Comparison of ENCODE assay signal across 1 cellular context in the genomic region with DNA sequence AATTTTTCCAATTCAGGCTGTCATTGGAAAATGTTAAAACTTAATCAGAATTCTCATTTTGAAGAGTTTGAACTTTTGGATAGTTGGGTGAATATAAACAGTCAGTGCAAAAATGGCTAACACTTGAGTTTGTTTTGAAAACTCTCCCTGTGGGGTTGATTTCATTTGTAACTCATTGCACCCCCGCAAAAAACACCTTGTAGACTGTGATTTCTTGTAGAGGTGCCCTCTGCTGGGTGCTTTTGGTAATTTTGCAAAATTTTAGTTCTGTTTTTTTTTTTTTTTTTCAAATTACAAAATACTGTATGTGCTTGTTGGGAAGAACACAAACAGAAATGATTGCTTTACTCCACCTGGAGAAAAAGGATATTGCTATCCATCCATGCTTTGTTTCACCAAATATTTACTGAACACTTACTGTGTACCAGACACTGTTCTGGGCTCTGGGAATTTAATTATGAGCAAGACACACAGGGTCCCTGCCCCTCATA.
TF ChIP-seq lines count a peak whose summit lies in the region.

No MANE protein-coding gene starts in this region.

TF ChIP-seq in HEK293, 187 proteins besides CTCF, POLR2A, EP300 and RAD21 (continued from another document and continues in another):
- TF ChIP-seq TSHZ1 (tag by site-specific recombination; IDR thresholded peaks at IDR 0.05; ENCODE audit: borderline replicate concordance) (no peak), ZNF600 (tag by site-specific recombination; IDR thresholded peaks at IDR 0.05) (no peak), ZNF416 (tag by site-specific recombination; IDR thresholded peaks at IDR 0.05) (no peak), SETDB1 (IDR thresholded peaks at IDR 0.05; ENCODE audit: insufficient read length, low read length) (no peak), ZFP37 (tag by site-specific recombination; IDR thresholded peaks at IDR 0.05) (no peak), ZNF530 (tag by site-specific recombination; IDR thresholded peaks at IDR 0.05; ENCODE audit: low read depth) (no peak), ZNF548 (tag by site-specific recombination; IDR thresholded peaks at IDR 0.05) (no peak), ZNF138 (tag by site-specific recombination; IDR thresholded peaks at IDR 0.05; ENCODE audit: borderline replicate concordance) (no peak), ZNF660 (tag by site-specific recombination; IDR thresholded peaks at IDR 0.05) (peak; percentile 86), ZBTB8A (tag by site-specific recombination; IDR thresholded peaks at IDR 0.05) (no peak), ZNF585B (tag by site-specific recombination; IDR thresholded peaks at IDR 0.05) (no peak), ZNF488 (tag by site-specific recombination; IDR thresholded peaks at IDR 0.05) (no peak), ZNF791 (tag by site-specific recombination; IDR thresholded peaks at IDR 0.05) (no peak), MYNN (tag by site-specific recombination; IDR thresholded peaks at IDR 0.05; ENCODE audit: borderline replicate concordance) (no peak), GLIS1 (tag by site-specific recombination; IDR thresholded peaks at IDR 0.05) (peak; percentile 88), SP7 (tag by site-specific recombination; IDR thresholded peaks at IDR 0.05) (0 out of 2 replicates have a peak, but pooled peaks have one; percentile 13), ZSCAN18 (tag by site-specific recombination; IDR thresholded peaks at IDR 0.05) (no peak), ZNF645 (tag by site-specific recombination; IDR thresholded peaks at IDR 0.05) (no peak), GFI1B (tag by site-specific recombination; IDR thresholded peaks at IDR 0.05) (peak; percentile 63; the same call in 1 of the 2 replicates), ZBTB17 (tag by site-specific recombination; IDR thresholded peaks at IDR 0.05) (no peak), ZNF362 (tag by site-specific recombination; IDR thresholded peaks at IDR 0.05) (peak; percentile 96), ZNF133 (tag by site-specific recombination; IDR thresholded peaks at IDR 0.05) (no peak), SCRT2 (tag by site-specific recombination; IDR thresholded peaks at IDR 0.05) (no peak), ZNF366 (tag by site-specific recombination; conservative IDR thresholded peaks at IDR 0.05) (no peak), ZNF701 (tag by site-specific recombination; IDR thresholded peaks at IDR 0.05) (no peak), YY2 (tag by site-specific recombination; IDR thresholded peaks at IDR 0.05) (no peak), GLI2 (tag by site-specific recombination; IDR thresholded peaks at IDR 0.05; ENCODE audit: borderline replicate concordance, low read depth) (no peak), ZNF792 (tag by site-specific recombination; IDR thresholded peaks at IDR 0.05) (no peak), ZNF629 (tag by site-specific recombination; IDR thresholded peaks at IDR 0.05) (peak; percentile 50; the same call in 1 of the 2 replicates), ZNF658 (tag by site-specific recombination; IDR thresholded peaks at IDR 0.05) (no peak), ZNF626 (tag by site-specific recombination; IDR thresholded peaks at IDR 0.05) (no peak), ZNF184 (tag by site-specific recombination; IDR thresholded peaks at IDR 0.05) (no peak), ZFP41 (tag by site-specific recombination; IDR thresholded peaks at IDR 0.05; ENCODE audit: borderline replicate concordance) (no peak), ZNF211 (tag by site-specific recombination; IDR thresholded peaks at IDR 0.05; ENCODE audit: low read depth) (no peak), ZSCAN30 (tag by site-specific recombination; IDR thresholded peaks at IDR 0.05) (0 out of 2 replicates have a peak, but pooled peaks have one; percentile 29), ZNF621 (tag by site-specific recombination; IDR thresholded peaks at IDR 0.05) (no peak), ZNF114 (tag by site-specific recombination; IDR thresholded peaks at IDR 0.05) (no peak), ZNF747 (tag by site-specific recombination; IDR thresholded peaks at IDR 0.05) (no peak)
- TF ChIP-seq, protein P1, sequence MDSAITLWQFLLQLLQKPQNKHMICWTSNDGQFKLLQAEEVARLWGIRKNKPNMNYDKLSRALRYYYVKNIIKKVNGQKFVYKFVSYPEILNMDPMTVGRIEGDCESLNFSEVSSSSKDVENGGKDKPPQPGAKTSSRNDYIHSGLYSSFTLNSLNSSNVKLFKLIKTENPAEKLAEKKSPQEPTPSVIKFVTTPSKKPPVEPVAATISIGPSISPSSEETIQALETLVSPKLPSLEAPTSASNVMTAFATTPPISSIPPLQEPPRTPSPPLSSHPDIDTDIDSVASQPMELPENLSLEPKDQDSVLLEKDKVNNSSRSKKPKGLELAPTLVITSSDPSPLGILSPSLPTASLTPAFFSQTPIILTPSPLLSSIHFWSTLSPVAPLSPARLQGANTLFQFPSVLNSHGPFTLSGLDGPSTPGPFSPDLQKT (IDR thresholded peaks at IDR 0.05; ENCODE audit: borderline replicate concordance, low read depth, low read length) = no peak
- TF ChIP-seq, protein P2, sequence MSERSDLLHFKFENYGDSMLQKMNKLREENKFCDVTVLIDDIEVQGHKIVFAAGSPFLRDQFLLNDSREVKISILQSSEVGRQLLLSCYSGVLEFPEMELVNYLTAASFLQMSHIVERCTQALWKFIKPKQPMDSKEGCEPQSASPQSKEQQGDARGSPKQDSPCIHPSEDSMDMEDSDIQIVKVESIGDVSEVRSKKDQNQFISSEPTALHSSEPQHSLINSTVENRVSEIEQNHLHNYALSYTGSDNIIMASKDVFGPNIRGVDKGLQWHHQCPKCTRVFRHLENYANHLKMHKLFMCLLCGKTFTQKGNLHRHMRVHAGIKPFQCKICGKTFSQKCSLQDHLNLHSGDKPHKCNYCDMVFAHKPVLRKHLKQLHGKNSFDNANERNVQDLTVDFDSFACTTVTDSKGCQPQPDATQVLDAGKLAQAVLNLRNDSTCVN (tag by site-specific recombination; optimal IDR thresholded peaks at IDR 0.05) = no peak
- TF ChIP-seq, protein P3, sequence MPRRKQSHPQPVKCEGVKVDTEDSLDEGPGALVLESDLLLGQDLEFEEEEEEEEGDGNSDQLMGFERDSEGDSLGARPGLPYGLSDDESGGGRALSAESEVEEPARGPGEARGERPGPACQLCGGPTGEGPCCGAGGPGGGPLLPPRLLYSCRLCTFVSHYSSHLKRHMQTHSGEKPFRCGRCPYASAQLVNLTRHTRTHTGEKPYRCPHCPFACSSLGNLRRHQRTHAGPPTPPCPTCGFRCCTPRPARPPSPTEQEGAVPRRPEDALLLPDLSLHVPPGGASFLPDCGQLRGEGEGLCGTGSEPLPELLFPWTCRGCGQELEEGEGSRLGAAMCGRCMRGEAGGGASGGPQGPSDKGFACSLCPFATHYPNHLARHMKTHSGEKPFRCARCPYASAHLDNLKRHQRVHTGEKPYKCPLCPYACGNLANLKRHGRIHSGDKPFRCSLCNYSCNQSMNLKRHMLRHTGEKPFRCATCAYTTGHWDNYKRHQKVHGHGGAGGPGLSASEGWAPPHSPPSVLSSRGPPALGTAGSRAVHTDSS (tag by site-specific recombination; IDR thresholded peaks at IDR 0.05) = no peak
- TF ChIP-seq, protein P4, sequence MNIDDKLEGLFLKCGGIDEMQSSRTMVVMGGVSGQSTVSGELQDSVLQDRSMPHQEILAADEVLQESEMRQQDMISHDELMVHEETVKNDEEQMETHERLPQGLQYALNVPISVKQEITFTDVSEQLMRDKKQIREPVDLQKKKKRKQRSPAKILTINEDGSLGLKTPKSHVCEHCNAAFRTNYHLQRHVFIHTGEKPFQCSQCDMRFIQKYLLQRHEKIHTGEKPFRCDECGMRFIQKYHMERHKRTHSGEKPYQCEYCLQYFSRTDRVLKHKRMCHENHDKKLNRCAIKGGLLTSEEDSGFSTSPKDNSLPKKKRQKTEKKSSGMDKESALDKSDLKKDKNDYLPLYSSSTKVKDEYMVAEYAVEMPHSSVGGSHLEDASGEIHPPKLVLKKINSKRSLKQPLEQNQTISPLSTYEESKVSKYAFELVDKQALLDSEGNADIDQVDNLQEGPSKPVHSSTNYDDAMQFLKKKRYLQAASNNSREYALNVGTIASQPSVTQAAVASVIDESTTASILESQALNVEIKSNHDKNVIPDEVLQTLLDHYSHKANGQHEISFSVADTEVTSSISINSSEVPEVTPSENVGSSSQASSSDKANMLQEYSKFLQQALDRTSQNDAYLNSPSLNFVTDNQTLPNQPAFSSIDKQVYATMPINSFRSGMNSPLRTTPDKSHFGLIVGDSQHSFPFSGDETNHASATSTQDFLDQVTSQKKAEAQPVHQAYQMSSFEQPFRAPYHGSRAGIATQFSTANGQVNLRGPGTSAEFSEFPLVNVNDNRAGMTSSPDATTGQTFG (tag by site-specific recombination; IDR thresholded peaks at IDR 0.05; ENCODE audit: borderline replicate concordance) = no peak
- TF ChIP-seq, protein P5, sequence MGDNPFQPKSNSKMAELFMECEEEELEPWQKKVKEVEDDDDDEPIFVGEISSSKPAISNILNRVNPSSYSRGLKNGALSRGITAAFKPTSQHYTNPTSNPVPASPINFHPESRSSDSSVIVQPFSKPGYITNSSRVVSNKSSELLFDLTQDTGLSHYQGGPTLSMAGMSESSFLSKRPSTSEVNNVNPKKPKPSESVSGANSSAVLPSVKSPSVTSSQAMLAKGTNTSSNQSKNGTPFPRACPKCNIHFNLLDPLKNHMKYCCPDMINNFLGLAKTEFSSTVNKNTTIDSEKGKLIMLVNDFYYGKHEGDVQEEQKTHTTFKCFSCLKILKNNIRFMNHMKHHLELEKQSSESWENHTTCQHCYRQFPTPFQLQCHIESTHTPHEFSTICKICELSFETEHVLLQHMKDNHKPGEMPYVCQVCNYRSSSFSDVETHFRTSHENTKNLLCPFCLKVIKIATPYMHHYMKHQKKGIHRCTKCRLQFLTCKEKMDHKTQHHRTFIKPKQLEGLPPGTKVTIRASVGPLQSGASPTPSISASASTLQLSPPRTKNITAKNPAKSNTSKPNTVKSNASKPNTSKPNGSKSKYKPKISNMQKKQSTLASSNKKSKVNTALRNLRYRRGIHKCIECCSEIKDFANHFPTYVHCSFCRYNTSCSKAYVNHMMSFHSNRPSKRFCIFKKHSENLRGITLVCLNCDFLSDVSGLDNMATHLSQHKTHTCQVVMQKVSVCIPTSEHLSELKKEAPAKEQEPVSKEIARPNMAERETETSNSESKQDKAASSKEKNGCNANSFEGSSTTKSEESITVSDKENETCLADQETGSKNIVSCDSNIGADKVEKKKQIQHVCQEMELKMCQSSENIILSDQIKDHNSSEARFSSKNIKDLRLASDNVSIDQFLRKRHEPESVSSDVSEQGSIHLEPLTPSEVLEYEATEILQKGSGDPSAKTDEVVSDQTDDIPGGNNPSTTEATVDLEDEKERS (tag by site-specific recombination; IDR thresholded peaks at IDR 0.05) = no peak
